Comparison of ENCODE assay signal across 3 cellular contexts in genomic region chr15:72289597-72290325, GRCh38.
TF ChIP-seq lines count a peak whose summit lies in the region.

No MANE protein-coding gene starts in this region.

TF ChIP-seq in SK-N-SH, 30 proteins besides CTCF, POLR2A, EP300 and RAD21:
- TF ChIP-seq, protein P1, sequence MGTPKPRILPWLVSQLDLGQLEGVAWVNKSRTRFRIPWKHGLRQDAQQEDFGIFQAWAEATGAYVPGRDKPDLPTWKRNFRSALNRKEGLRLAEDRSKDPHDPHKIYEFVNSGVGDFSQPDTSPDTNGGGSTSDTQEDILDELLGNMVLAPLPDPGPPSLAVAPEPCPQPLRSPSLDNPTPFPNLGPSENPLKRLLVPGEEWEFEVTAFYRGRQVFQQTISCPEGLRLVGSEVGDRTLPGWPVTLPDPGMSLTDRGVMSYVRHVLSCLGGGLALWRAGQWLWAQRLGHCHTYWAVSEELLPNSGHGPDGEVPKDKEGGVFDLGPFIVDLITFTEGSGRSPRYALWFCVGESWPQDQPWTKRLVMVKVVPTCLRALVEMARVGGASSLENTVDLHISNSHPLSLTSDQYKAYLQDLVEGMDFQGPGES (IDR thresholded peaks at IDR 0.05; ENCODE audit: low read depth, low read length): no peak
- TF ChIP-seq, protein P2, sequence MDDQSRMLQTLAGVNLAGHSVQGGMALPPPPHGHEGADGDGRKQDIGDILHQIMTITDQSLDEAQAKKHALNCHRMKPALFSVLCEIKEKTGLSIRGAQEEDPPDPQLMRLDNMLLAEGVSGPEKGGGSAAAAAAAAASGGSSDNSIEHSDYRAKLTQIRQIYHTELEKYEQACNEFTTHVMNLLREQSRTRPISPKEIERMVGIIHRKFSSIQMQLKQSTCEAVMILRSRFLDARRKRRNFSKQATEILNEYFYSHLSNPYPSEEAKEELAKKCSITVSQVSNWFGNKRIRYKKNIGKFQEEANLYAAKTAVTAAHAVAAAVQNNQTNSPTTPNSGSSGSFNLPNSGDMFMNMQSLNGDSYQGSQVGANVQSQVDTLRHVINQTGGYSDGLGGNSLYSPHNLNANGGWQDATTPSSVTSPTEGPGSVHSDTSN (IDR thresholded peaks at IDR 0.05): no peak
- no peak for TF ChIP-seq SIN3A (IDR thresholded peaks at IDR 0.05; ENCODE audit: borderline replicate concordance, low read depth, low read length)
- TF ChIP-seq MAX (IDR thresholded peaks at IDR 0.05; ENCODE audit: low read depth): no peak
- TF ChIP-seq FOSL2 (IDR thresholded peaks at IDR 0.05; ENCODE audit: borderline replicate concordance, low read depth): no peak
- no peak for TF ChIP-seq TEAD4 (IDR thresholded peaks at IDR 0.05; ENCODE audit: borderline replicate concordance, insufficient read depth)
- no peak for TF ChIP-seq TCF12 (IDR thresholded peaks at IDR 0.05)
- no peak for TF ChIP-seq MXI1 (IDR thresholded peaks at IDR 0.05; ENCODE audit: low read depth, low read length)
- no peak for TF ChIP-seq RFX5 (IDR thresholded peaks at IDR 0.05; ENCODE audit: low read length)

TF ChIP-seq in SK-N-SH treated with all-trans-retinoic acid at 6 μM for 48 hours, 23 proteins besides CTCF, POLR2A, EP300 and RAD21:
- TF ChIP-seq PATZ1 (CRISPR knock-in tag; IDR thresholded peaks at IDR 0.05; ENCODE audit: borderline replicate concordance) (no peak), ARNTL (CRISPR knock-in tag; IDR thresholded peaks at IDR 0.05; ENCODE audit: borderline replicate concordance, low read depth) (no peak), CSDC2 (CRISPR knock-in tag; IDR thresholded peaks at IDR 0.05) (no peak), ZNF8 (CRISPR knock-in tag; IDR thresholded peaks at IDR 0.05) (no peak), ZC3H10 (CRISPR knock-in tag; IDR thresholded peaks at IDR 0.05) (no peak), CSRNP3 (CRISPR knock-in tag; IDR thresholded peaks at IDR 0.05) (no peak), POU6F1 (CRISPR knock-in tag; IDR thresholded peaks at IDR 0.05; ENCODE audit: borderline replicate concordance, low read depth) (no peak), ESRRG (CRISPR knock-in tag; IDR thresholded peaks at IDR 0.05) (no peak), GLIS3 (CRISPR knock-in tag; IDR thresholded peaks at IDR 0.05) (no peak), TCF4 (CRISPR knock-in tag; IDR thresholded peaks at IDR 0.05; ENCODE audit: borderline replicate concordance) (no peak), ZFP30 (CRISPR knock-in tag; IDR thresholded peaks at IDR 0.05) (no peak), ZNF70 (CRISPR knock-in tag; IDR thresholded peaks at IDR 0.05) (no peak), SNAI2 (CRISPR knock-in tag; IDR thresholded peaks at IDR 0.05) (no peak), ZNF565 (CRISPR knock-in tag; conservative IDR thresholded peaks at IDR 0.05; ENCODE audit: low read depth) (no peak), BACH2 (CRISPR knock-in tag; IDR thresholded peaks at IDR 0.05; ENCODE audit: borderline replicate concordance) (no peak)
- TF ChIP-seq, protein P3, sequence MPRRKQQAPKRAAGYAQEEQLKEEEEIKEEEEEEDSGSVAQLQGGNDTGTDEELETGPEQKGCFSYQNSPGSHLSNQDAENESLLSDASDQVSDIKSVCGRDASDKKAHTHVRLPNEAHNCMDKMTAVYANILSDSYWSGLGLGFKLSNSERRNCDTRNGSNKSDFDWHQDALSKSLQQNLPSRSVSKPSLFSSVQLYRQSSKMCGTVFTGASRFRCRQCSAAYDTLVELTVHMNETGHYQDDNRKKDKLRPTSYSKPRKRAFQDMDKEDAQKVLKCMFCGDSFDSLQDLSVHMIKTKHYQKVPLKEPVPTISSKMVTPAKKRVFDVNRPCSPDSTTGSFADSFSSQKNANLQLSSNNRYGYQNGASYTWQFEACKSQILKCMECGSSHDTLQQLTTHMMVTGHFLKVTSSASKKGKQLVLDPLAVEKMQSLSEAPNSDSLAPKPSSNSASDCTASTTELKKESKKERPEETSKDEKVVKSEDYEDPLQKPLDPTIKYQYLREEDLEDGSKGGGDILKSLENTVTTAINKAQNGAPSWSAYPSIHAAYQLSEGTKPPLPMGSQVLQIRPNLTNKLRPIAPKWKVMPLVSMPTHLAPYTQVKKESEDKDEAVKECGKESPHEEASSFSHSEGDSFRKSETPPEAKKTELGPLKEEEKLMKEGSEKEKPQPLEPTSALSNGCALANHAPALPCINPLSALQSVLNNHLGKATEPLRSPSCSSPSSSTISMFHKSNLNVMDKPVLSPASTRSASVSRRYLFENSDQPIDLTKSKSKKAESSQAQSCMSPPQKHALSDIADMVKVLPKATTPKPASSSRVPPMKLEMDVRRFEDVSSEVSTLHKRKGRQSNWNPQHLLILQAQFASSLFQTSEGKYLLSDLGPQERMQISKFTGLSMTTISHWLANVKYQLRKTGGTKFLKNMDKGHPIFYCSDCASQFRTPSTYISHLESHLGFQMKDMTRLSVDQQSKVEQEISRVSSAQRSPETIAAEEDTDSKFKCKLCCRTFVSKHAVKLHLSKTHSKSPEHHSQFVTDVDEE (CRISPR knock-in tag; IDR thresholded peaks at IDR 0.05): no peak

TF ChIP-seq in H1, 55 proteins besides CTCF, POLR2A, EP300 and RAD21:
- TF ChIP-seq RNF2 (IDR thresholded peaks at IDR 0.05; ENCODE audit: borderline replicate concordance, low read depth, low read length, missing control alignments, poor library complexity, severe bottlenecking): no peak
- TF ChIP-seq SIX5 (IDR thresholded peaks at IDR 0.05; ENCODE audit: low read depth, low read length): no peak
- TF ChIP-seq PHF8 (conservative IDR thresholded peaks at IDR 0.05; ENCODE audit: low read depth, low read length): no peak
- TF ChIP-seq CBX8 (IDR thresholded peaks at IDR 0.05; ENCODE audit: borderline replicate concordance, low read depth, low read length): no peak
- no peak for TF ChIP-seq RXRA (IDR thresholded peaks at IDR 0.05; ENCODE audit: insufficient read depth, low read depth, low read length)
- no peak for TF ChIP-seq ZNF274 (IDR thresholded peaks at IDR 0.05; ENCODE audit: borderline replicate concordance, extremely low read depth, low read length)
- TF ChIP-seq CTBP2 (IDR thresholded peaks at IDR 0.05; ENCODE audit: borderline replicate concordance, insufficient read depth, insufficient read length, low read length): no peak
- no peak for TF ChIP-seq BCL11A (IDR thresholded peaks at IDR 0.05; ENCODE audit: low read depth in 2 of 2, low read length in 2 of 2)
